ENCODE assay signal across 12 cellular contexts in genomic region chr14:91348861-91349465, GRCh38.
DNase-seq lines count a peak whose midpoint lies in the region; ATAC-seq and TF ChIP-seq lines count a peak whose summit lies in the region.
"Had no signal": no experiment of that assay in that cellular context is flagged by ENCODE, and none has a peak within 500 bp of the region (broad histone marks: within the 10 kb centered on the region; RNA-seq: fewer than 3 reads in every experiment).

No MANE protein-coding gene starts in this region.

- no peak for TF ChIP-seq CTCF in PC-3 (conservative IDR thresholded peaks at IDR 0.05; ENCODE audit: low read depth, low read length)
- TF ChIP-seq CTCF in fibroblast of mammary gland (conservative IDR thresholded peaks at IDR 0.05; ENCODE audit: control insufficient read depth, insufficient read depth, low read depth, low read length) = no peak
- TF ChIP-seq CTCF in foreskin fibroblast (IDR thresholded peaks at IDR 0.05; ENCODE audit: low read depth, low read length) = no peak

- CTCF ChIA-PET in PC-3 (lab: Charles Lee) = no interaction called here

- H4K20me1 ChIP-seq in PC-3 (ENCODE audit: low read length) = no peaks in the 10 kb centered on the region

- H3K36me3 ChIP-seq in PC-3 (ENCODE audit: low read depth, low read length) = no peaks in the 10 kb centered on the region

- no peaks in the 10 kb centered on the region for H3F3A ChIP-seq in PC-3 (ENCODE audit: low read length, unreplicated experiment)

- POLR2A ChIA-PET in PC-3 (lab: Charles Lee; ENCODE audit: unreplicated experiment) = no interaction called here

- ATAC-seq in PC-3 = no peak
- ATAC-seq in HG02571 (IDR thresholded peaks at IDR 0.05; ENCODE audit: unreplicated experiment) = no peak

- no peak overlapping the region for H3K4me3 ChIP-seq in PC-3 (ENCODE audit: low read length)
- no peak overlapping the region for H3K4me3 ChIP-seq in fibroblast of mammary gland (ENCODE audit: control insufficient read depth, low read depth, low read length)
- no peak overlapping the region for H3K4me3 ChIP-seq in foreskin fibroblast (ENCODE audit: low read depth in 1 of 2, low read length in 2 of 2)

- DNase-seq in stimulated activated CD4-positive, alpha-beta T cell treated with anti-CD3 and anti-CD28 coated beads, Interleukin-1b, Interleukin-23, amount 100 ng/mL, for 48 hours = peak; percentile 10
- DNase-seq in stimulated activated CD4-positive, alpha-beta T cell treated with anti-CD3 and anti-CD28 coated beads, Interleukin-4, amount 100 ng/mL, for 1 hour = no peak
- DNase-seq in PC-3 (no peak), fibroblast of mammary gland (ENCODE audit: low read depth) (peak; percentile 7), H4 (ENCODE audit: low spot score) (no peak), foreskin fibroblast (no peak), 8988T (no peak)
- DNase-seq: C1 segment of cervical spinal cord; midbrain; NK-92 treated with Interleukin-12 subunit alpha and Interleukin-12 subunit beta, amount 100 ng/mL, for 24 hours had no signal

- H3K27ac ChIP-seq in PC-3 (ENCODE audit: low read length) = 0 out of 2 replicates have a peak overlapping the region, but pooled peaks have one; percentile 6
- H3K27ac ChIP-seq: epithelial cell of prostate had no signal

- peaks cover 16% of the 10 kb centered on the region for H3K4me1 ChIP-seq in PC-3 (ENCODE audit: insufficient read depth, low read length)

- no peaks in the 10 kb centered on the region for H3K27me3 ChIP-seq in PC-3 (ENCODE audit: low read length)

- H3K79me2 ChIP-seq in PC-3 (ENCODE audit: low read length) = peaks cover 10% of the 10 kb centered on the region

- no peak overlapping the region for H2AFZ ChIP-seq in PC-3 (ENCODE audit: low read length)

- intact Hi-C loops in PC-3 (cut with micrococcal nuclease) = no loop called here

- no peaks in the 10 kb centered on the region for H3K9me2 ChIP-seq in PC-3 (replicated peaks; ENCODE audit: low read length)

- H3K9ac ChIP-seq in PC-3 (ENCODE audit: low read length) = no peak overlapping the region

- no peaks in the 10 kb centered on the region for H3K9me3 ChIP-seq in PC-3 (ENCODE audit: low read length)

- H3K4me2 ChIP-seq in PC-3 (ENCODE audit: low read length) = no peak overlapping the region

- no TSS peak for BruUV-seq in PC-3 (replicated peaks; lab: Mats Ljungman, UMichigan)

Comparison
In these comparisons a context has a peak if more than half of its experiments do, and no peak if none do; other contexts are left out.
1. DNase-seq: peak in stimulated activated CD4-positive, alpha-beta T cell treated with anti-CD3 and anti-CD28 coated beads, Interleukin-1b, Interleukin-23, amount 100 ng/mL, for 48 hours (single experiment) and fibroblast of mammary gland (single experiment); none in stimulated activated CD4-positive, alpha-beta T cell treated with anti-CD3 and anti-CD28 coated beads, Interleukin-4, amount 100 ng/mL, for 1 hour (single experiment), PC-3 (single experiment), H4 (single experiment), foreskin fibroblast (0 of 2) and 8988T (single experiment).